In genomic region chr15:75425966-75426500, GRCh38 we compare ENCODE assay signal across 28 cellular contexts. TPM values are rescaled to one million over a fixed set of nuclear protein-coding genes. Genes with fewer than 3 reads are reported as not detected.
DNase-seq lines count a peak whose midpoint lies in the region; ATAC-seq and TF ChIP-seq lines count a peak whose summit lies in the region.
"Had no signal": no experiment of that assay in that cellular context is flagged by ENCODE, and none has a peak within 500 bp of the region (broad histone marks: within the 10 kb centered on the region; RNA-seq: fewer than 3 reads in every experiment).

No MANE protein-coding gene starts in this region.

- H4K20me1 ChIP-seq in OCI-LY7 (ENCODE audit: insufficient read depth, low read length): 0 out of 2 replicates have a peak, but pooled peaks cover 7% of the 10 kb centered on the region

- ATAC-seq in CD4-positive, alpha-beta T cell (ENCODE audit: poor library complexity): no peak
- ATAC-seq in HG03025 (IDR thresholded peaks at IDR 0.05; ENCODE audit: low FRiP score, unreplicated experiment): no peak
- ATAC-seq: activated CD4-positive, CD25-positive, alpha-beta regulatory T cell treated with anti-CD3 and anti-CD28 coated beads, Interleukin-2, amount 50 U/mL, for 24 hours; activated naive CD8-positive, alpha-beta T cell treated with anti-CD3 and anti-CD28 coated beads, Interleukin-2, amount 50 U/mL, for 24 hours; gastrocnemius medialis; psoas muscle had no signal

- H3K36me3 ChIP-seq in OCI-LY7 (ENCODE audit: insufficient read depth, low read length): peaks cover 86% of the 10 kb centered on the region

- no peaks in the 10 kb centered on the region for H3K9me2 ChIP-seq in OCI-LY7 (ENCODE audit: insufficient read depth, low read length)

- H3K4me2 ChIP-seq in OCI-LY7 (ENCODE audit: low read length): no peak overlapping the region
- H3K4me2 ChIP-seq: BLaER1 treated with 17β-estradiol and CSF1 and Interleukin-3, amounts not matched to agents 10 nM and 100 nM had no signal

- no peak overlapping the region for H3K27ac ChIP-seq in CD4-positive, alpha-beta T cell (ENCODE audit: low read depth, low read length)
- no peak overlapping the region for H3K27ac ChIP-seq in OCI-LY7 (ENCODE audit: low read depth, low read length, poor library complexity, severe bottlenecking)
- H3K27ac ChIP-seq: BLaER1 treated with 17β-estradiol and CSF1 and Interleukin-3, amounts not matched to agents 10 nM and 100 nM; gastrocnemius medialis; psoas muscle; sigmoid colon had no signal

- no peaks in the 10 kb centered on the region for H3K27me3 Mint-ChIP-seq in activated T-cell treated with anti-CD3 and anti-CD28 coated beads, Interleukin-2, amount 50 U/mL, for 24 hours
- no peaks in the 10 kb centered on the region for H3K27me3 Mint-ChIP-seq in CD4-positive, alpha-beta T cell
- no peaks in the 10 kb centered on the region for H3K27me3 Mint-ChIP-seq in endothelial cell (ENCODE audit: unreplicated experiment)
- H3K27me3 Mint-ChIP-seq: activated CD4-positive, alpha-beta memory T cell treated with anti-CD3 and anti-CD28 coated beads, Interleukin-2, amount 10 ng/mL, durations not matched to agents 7 days and 5 days; activated naive CD8-positive, alpha-beta T cell treated with anti-CD3 and anti-CD28 coated beads, Interleukin-2, amount 50 U/mL, for 24 hours; naive B cell had no signal

- H3K9me3 Mint-ChIP-seq in activated T-cell treated with anti-CD3 and anti-CD28 coated beads, Interleukin-2, amount 50 U/mL, for 24 hours: no peaks in the 10 kb centered on the region
- H3K9me3 Mint-ChIP-seq in CD4-positive, alpha-beta T cell: no peaks in the 10 kb centered on the region
- H3K9me3 Mint-ChIP-seq in endothelial cell (ENCODE audit: unreplicated experiment): no peaks in the 10 kb centered on the region
- H3K9me3 Mint-ChIP-seq: activated CD4-positive, alpha-beta memory T cell treated with anti-CD3 and anti-CD28 coated beads, Interleukin-2, amount 10 ng/mL, durations not matched to agents 7 days and 5 days; activated naive CD8-positive, alpha-beta T cell treated with anti-CD3 and anti-CD28 coated beads, Interleukin-2, amount 50 U/mL, for 24 hours; naive B cell had no signal

- no peaks in the 10 kb centered on the region for H3K4me1 ChIP-seq in OCI-LY7 (ENCODE audit: insufficient read depth, low read length, poor library complexity, severe bottlenecking)
- H3K4me1 ChIP-seq: psoas muscle, sigmoid colon had no signal

- H3K4me3 Mint-ChIP-seq in activated T-cell treated with anti-CD3 and anti-CD28 coated beads, Interleukin-2, amount 50 U/mL, for 24 hours: no peak overlapping the region
- H3K4me3 Mint-ChIP-seq in CD4-positive, alpha-beta T cell: no peak overlapping the region
- H3K4me3 Mint-ChIP-seq in endothelial cell (ENCODE audit: unreplicated experiment): no peak overlapping the region
- H3K4me3 Mint-ChIP-seq: activated CD4-positive, alpha-beta memory T cell treated with anti-CD3 and anti-CD28 coated beads, Interleukin-2, amount 10 ng/mL, durations not matched to agents 7 days and 5 days; activated naive CD8-positive, alpha-beta T cell treated with anti-CD3 and anti-CD28 coated beads, Interleukin-2, amount 50 U/mL, for 24 hours; naive B cell had no signal

- no peak for DNase-seq in activated T-cell treated with anti-CD3 and anti-CD28 coated beads, Interleukin-2, amount 50 U/mL, for 24 hours
- DNase-seq in activated T-cell treated with anti-CD3 and anti-CD28 coated beads, Interleukin-2, amount 50 U/mL, for 1 hour: no peak
- no peak for DNase-seq in CD4-positive, alpha-beta T cell
- DNase-seq in OCI-LY7 (ENCODE audit: low spot score) (no peak), endothelial cell (ENCODE audit: low spot score) (no peak), NCI-H446 (lab: John Stamatoyannopoulos, UW) (no peak)
- no peak for DNase-seq in stimulated activated CD4-positive, alpha-beta T cell treated with anti-CD3 and anti-CD28 coated beads, Interleukin-15, amount 100 ng/mL, for 24 hours
- DNase-seq: activated CD4-positive, alpha-beta memory T cell treated with anti-CD3 and anti-CD28 coated beads, Interleukin-2, amount 10 ng/mL, durations not matched to agents 7 days and 5 days; activated effector memory CD4-positive, alpha-beta T cell treated with anti-CD3 and anti-CD28 coated beads, Interleukin-2, amount 50 U/mL, for 16 hours; activated naive CD8-positive, alpha-beta T cell treated with anti-CD3 and anti-CD28 coated beads, Interleukin-2, amount 50 U/mL, for 24 hours; activated T-cell treated with anti-CD3 and anti-CD28 coated beads for 4 hours; caudate nucleus; COR-L47; cortex of kidney; gastrocnemius medialis; Kasumi-1; kidney glomerular epithelial cell; midbrain; naive B cell; NCI-H146; psoas muscle; sigmoid colon; stimulated activated CD4-positive, alpha-beta T cell treated with anti-CD3 and anti-CD28 coated beads, Interleukin-4, amount 100 ng/mL, for 24 hours; SW 1271; trophoblast cell had no signal

- peaks cover 19% of the 10 kb centered on the region for H3K79me2 ChIP-seq in OCI-LY7 (ENCODE audit: insufficient read depth, low read depth, low read length)

- CTCF ChIA-PET in CD4-positive, alpha-beta T cell (lab: Charles Lee): interaction anchor here (1.7 kb wide), 1 partner anchor 30 kb away, joined by 4 read pairs; no protein-coding TSS in a partner anchor
- CTCF ChIA-PET in OCI-LY7 (lab: Charles Lee; ENCODE audit: unreplicated experiment): no interaction called here

- no peaks in the 10 kb centered on the region for H3K9me3 ChIP-seq in CD4-positive, alpha-beta T cell (ENCODE audit: control insufficient read depth, low read length)
- H3K9me3 ChIP-seq in OCI-LY7 (ENCODE audit: low read length): no peaks in the 10 kb centered on the region
- H3K9me3 ChIP-seq: BLaER1 treated with 17β-estradiol and CSF1 and Interleukin-3, amounts not matched to agents 10 nM and 100 nM; gastrocnemius medialis; psoas muscle; sigmoid colon had no signal

- no peak for TF ChIP-seq CTCF in CD4-positive, alpha-beta T cell (IDR thresholded peaks at IDR 0.05)
- TF ChIP-seq CTCF in OCI-LY7 (conservative IDR thresholded peaks at IDR 0.05; ENCODE audit: low read length) (no peak), endothelial cell (IDR thresholded peaks at IDR 0.05; ENCODE audit: unreplicated experiment) (no peak)

- TSS peak; percentile 2 for BruUV-seq in OCI-LY7 (replicated peaks; lab: Mats Ljungman, UMichigan)

- intact Hi-C loops in CD4-positive, alpha-beta T cell (cut with DNase I, micrococcal nuclease): no loop called here
- intact Hi-C loops in OCI-LY7 (cut with micrococcal nuclease; ENCODE audit: unreplicated experiment): no loop called here

- H3K27me3 ChIP-seq in CD4-positive, alpha-beta T cell (ENCODE audit: control insufficient read depth, insufficient read depth, low read length): no peaks in the 10 kb centered on the region
- H3K27me3 ChIP-seq: BLaER1 treated with 17β-estradiol and CSF1 and Interleukin-3, amounts not matched to agents 10 nM and 100 nM; gastrocnemius medialis; sigmoid colon had no signal

- H3K36me3 Mint-ChIP-seq in activated T-cell treated with anti-CD3 and anti-CD28 coated beads, Interleukin-2, amount 50 U/mL, for 24 hours (ENCODE audit: low read depth): peaks cover 85% of the 10 kb centered on the region
- peaks cover 83% of the 10 kb centered on the region for H3K36me3 Mint-ChIP-seq in CD4-positive, alpha-beta T cell (ENCODE audit: low read depth)
- H3K36me3 Mint-ChIP-seq in endothelial cell (ENCODE audit: low read depth, unreplicated experiment): peaks cover 13% of the 10 kb centered on the region

- peaks cover 31% of the 10 kb centered on the region for H3K4me1 Mint-ChIP-seq in activated T-cell treated with anti-CD3 and anti-CD28 coated beads, Interleukin-2, amount 50 U/mL, for 24 hours (ENCODE audit: low read depth)
- H3K4me1 Mint-ChIP-seq in CD4-positive, alpha-beta T cell (ENCODE audit: low read depth): peaks cover 30% of the 10 kb centered on the region
- H3K4me1 Mint-ChIP-seq in endothelial cell (ENCODE audit: unreplicated experiment): peaks cover 9% of the 10 kb centered on the region

- POLR2A ChIA-PET in CD4-positive, alpha-beta T cell (lab: Charles Lee): interaction anchor here (0.9 kb wide), 1 partner anchor 28 kb away, joined by 3 read pairs; no protein-coding TSS in a partner anchor
- POLR2A ChIA-PET in OCI-LY7 (lab: Charles Lee): no interaction called here

- H3K4me3 ChIP-seq in OCI-LY7 (ENCODE audit: low read depth, low read length, poor library complexity, severe bottlenecking): no peak overlapping the region
- H3K4me3 ChIP-seq: BLaER1 treated with 17β-estradiol and CSF1 and Interleukin-3, amounts not matched to agents 10 nM and 100 nM; gastrocnemius medialis; psoas muscle; sigmoid colon had no signal

- H3K27ac Mint-ChIP-seq in activated T-cell treated with anti-CD3 and anti-CD28 coated beads, Interleukin-2, amount 50 U/mL, for 24 hours: peak overlapping the region; percentile 62
- peak overlapping the region; percentile 24 for H3K27ac Mint-ChIP-seq in CD4-positive, alpha-beta T cell
- H3K27ac Mint-ChIP-seq in endothelial cell (ENCODE audit: unreplicated experiment): peak overlapping the region; percentile 24
- H3K27ac Mint-ChIP-seq: activated CD4-positive, alpha-beta memory T cell treated with anti-CD3 and anti-CD28 coated beads, Interleukin-2, amount 10 ng/mL, durations not matched to agents 7 days and 5 days; activated naive CD8-positive, alpha-beta T cell treated with anti-CD3 and anti-CD28 coated beads, Interleukin-2, amount 50 U/mL, for 24 hours had no signal

- no peak overlapping the region for H2AFZ ChIP-seq in OCI-LY7 (ENCODE audit: low read length)

RNA-seq across cellular contexts. Expression of gene SIN3A, which starts 25.5 kb away (rescaled TPM):
- total RNA-seq in CD4-positive, alpha-beta T cell: 100 to 1,000 TPM; 136 to 141 TPM
- 38.4 and 44.2 TPM in 2 replicates for total RNA-seq in OCI-LY7 (2014; rRNA removed; shearing (Covaris generic))
- total RNA-seq in OCI-LY7 (2022): 103 and 112 TPM in 2 replicates
- total RNA-seq in endothelial cell (ENCODE audit: unreplicated experiment): 67.3 TPM

RNA-seq across cellular contexts. Expression of gene MAN2C1, which starts 57.6 kb away (rescaled TPM):
- 100 to 1,000 TPM; 519 to 546 TPM for total RNA-seq in CD4-positive, alpha-beta T cell
- 98.8 and 113 TPM in 2 replicates for total RNA-seq in OCI-LY7 (2014; rRNA removed; shearing (Covaris generic))
- total RNA-seq in OCI-LY7 (2022) (141 and 155 TPM in 2 replicates), endothelial cell (ENCODE audit: unreplicated experiment) (237 TPM)
